ENCODE assay signal across 19 cellular contexts in the genomic region with DNA sequence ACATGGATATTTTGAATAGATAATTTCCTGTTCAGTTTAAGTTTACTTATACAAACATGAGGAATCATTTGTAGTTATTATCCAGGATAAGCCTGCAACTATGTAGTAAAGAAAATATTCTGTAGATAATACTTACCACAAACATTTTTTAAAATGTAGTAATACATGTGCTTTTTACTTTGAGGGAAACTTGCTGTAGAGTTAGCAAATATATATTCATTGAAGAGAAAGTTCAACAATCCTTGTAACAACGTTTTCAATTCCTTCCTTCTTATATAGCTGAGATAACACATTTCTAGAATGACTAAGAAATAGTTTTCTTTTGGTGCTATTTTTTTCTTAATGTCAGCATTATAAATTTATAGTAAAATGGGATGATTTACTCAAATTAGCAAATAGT.
DNase-seq lines count a peak whose midpoint lies in the region; ATAC-seq, FAIRE-seq and TF ChIP-seq lines count a peak whose summit lies in the region.
"Had no signal": no experiment of that assay in that cellular context is flagged by ENCODE, and none has a peak within 500 bp of the region (broad histone marks: within the 10 kb centered on the region; RNA-seq: fewer than 3 reads in every experiment).

No MANE protein-coding gene starts in this region.

- intact Hi-C loops in IMR-90 (cut with micrococcal nuclease), result no loop called here
- intact Hi-C loops in upper lobe of right lung (cut with DNase I), result no loop called here

- H3K9me1 ChIP-seq in IMR-90 (ENCODE audit: insufficient read depth, low read length) (no peaks in the 10 kb centered on the region), keratinocyte (ENCODE audit: control insufficient read depth, extremely low read depth, insufficient read depth, low read length) (no peaks in the 10 kb centered on the region)

- H3K27ac ChIP-seq in ACC112 (ENCODE audit: low read depth, low read length) (peak overlapping the region; percentile 9), IMR-90 (ENCODE audit: insufficient read depth, low read length) (no peak overlapping the region; the same call in 1 of the 2 replicates), keratinocyte (ENCODE audit: control insufficient read depth, insufficient read depth, low read length) (no peak overlapping the region), upper lobe of right lung (no peak overlapping the region)
- H3K27ac ChIP-seq: PC-9 had no signal

- H3K4me1 Mint-ChIP-seq in activated naive CD8-positive, alpha-beta T cell treated with anti-CD3 and anti-CD28 coated beads, Interleukin-2, amount 50 U/mL, for 24 hours, result no peaks in the 10 kb centered on the region
- no peaks in the 10 kb centered on the region for H3K4me1 Mint-ChIP-seq in T-helper 17 cell
- H3K4me1 Mint-ChIP-seq: CD14-positive monocyte, GM23338 had no signal

- no peaks in the 10 kb centered on the region for H3K79me2 ChIP-seq in ACC112 (ENCODE audit: control insufficient read depth, insufficient read depth, low read length, unreplicated experiment)
- H3K79me2 ChIP-seq in keratinocyte (ENCODE audit: control insufficient read depth, insufficient read depth, low read length), result no peaks in the 10 kb centered on the region

- BruUV-seq in IMR-90 (replicated peaks; lab: Mats Ljungman, UMichigan), result no TSS peak

- H3K4me1 ChIP-seq in ACC112 (ENCODE audit: control insufficient read depth, insufficient read depth, low read length, unreplicated experiment) (peaks cover 7% of the 10 kb centered on the region), IMR-90 (ENCODE audit: control insufficient read depth, insufficient read depth, low read length) (no peaks in the 10 kb centered on the region; the same call in 1 of the 2 replicates), keratinocyte (ENCODE audit: control insufficient read depth, extremely low read depth, insufficient read depth, low read length) (no peaks in the 10 kb centered on the region), upper lobe of right lung (no peaks in the 10 kb centered on the region)

- no peak overlapping the region for H3K4ac ChIP-seq in IMR-90 (ENCODE audit: low read depth, low read length)

- H4K20me1 ChIP-seq in IMR-90 (ENCODE audit: insufficient read depth, low read length) (no peaks in the 10 kb centered on the region), keratinocyte (ENCODE audit: control insufficient read depth, extremely low read depth, insufficient read depth, low read length) (no peaks in the 10 kb centered on the region)

- H3K36me3 Mint-ChIP-seq in activated naive CD8-positive, alpha-beta T cell treated with anti-CD3 and anti-CD28 coated beads, Interleukin-2, amount 50 U/mL, for 24 hours (ENCODE audit: low read depth), result no peaks in the 10 kb centered on the region
- no peaks in the 10 kb centered on the region for H3K36me3 Mint-ChIP-seq in T-helper 17 cell (ENCODE audit: low read depth)
- H3K36me3 Mint-ChIP-seq: CD14-positive monocyte had no signal

- ATAC-seq in IMR-90 (ENCODE audit: low read depth) (peak; percentile 92), upper lobe of right lung (no peak), T-helper 17 cell (no peak)
- no peak for ATAC-seq in activated naive CD8-positive, alpha-beta T cell treated with anti-CD3 and anti-CD28 coated beads, Interleukin-2, amount 50 U/mL, for 24 hours
- ATAC-seq: GM23338 had no signal

- no peak overlapping the region for H3K14ac ChIP-seq in IMR-90 (replicated peaks; ENCODE audit: low read depth, low read length)

- in situ Hi-C loops in IMR-90 (cut with MboI; ENCODE audit: low sequenced_read_pairs), result no loop called here

- whole genome bisulfite sequencing in IMR-90 (ENCODE audit: extremely low coverage in 2 of 2, insufficient read length in 1 of 2), 2 experiments, result no CpG with 5 or more reads among the region's 1 CpG

- peaks cover 12% of the 10 kb centered on the region for H3K9me3 Mint-ChIP-seq in activated naive CD8-positive, alpha-beta T cell treated with anti-CD3 and anti-CD28 coated beads, Interleukin-2, amount 50 U/mL, for 24 hours

- H3K9me3 ChIP-seq in IMR-90 (ENCODE audit: control insufficient read depth, insufficient read depth, low read length) (no peaks in the 10 kb centered on the region), keratinocyte (ENCODE audit: control insufficient read depth, low read depth, low read length) (no peaks in the 10 kb centered on the region), upper lobe of right lung (no peaks in the 10 kb centered on the region), T-helper 17 cell (ENCODE audit: control insufficient read depth, low read length, poor library complexity, severe bottlenecking) (no peaks in the 10 kb centered on the region)

- no peak for TF ChIP-seq POLR2A in IMR-90 (IDR thresholded peaks at IDR 0.05; ENCODE audit: low read depth, low read length)

- H3K56ac ChIP-seq in IMR-90 (ENCODE audit: extremely low read depth, insufficient read depth, low read length), result no peak overlapping the region

- H3K9ac ChIP-seq in IMR-90 (ENCODE audit: low read depth, low read length) (no peak overlapping the region), keratinocyte (ENCODE audit: control insufficient read depth, extremely low read depth, insufficient read depth, low read length) (no peak overlapping the region)

- no peaks in the 10 kb centered on the region for H3K79me1 ChIP-seq in IMR-90 (ENCODE audit: low read depth in 1 of 2, low read length in 2 of 2)

- H4K8ac ChIP-seq in IMR-90 (ENCODE audit: low read depth in 2 of 2, low read length in 2 of 2), result no peak overlapping the region; a peak in 1 of 4 replicates

- H3K36me3 ChIP-seq in ACC112 (ENCODE audit: insufficient read depth, low read length) (no peaks in the 10 kb centered on the region), IMR-90 (ENCODE audit: control insufficient read depth, insufficient read depth, low read length) (no peaks in the 10 kb centered on the region), keratinocyte (ENCODE audit: control insufficient read depth in 2 of 2, extremely low read depth in 1 of 2, insufficient read depth in 2 of 2, low read length in 2 of 2) (no peaks in the 10 kb centered on the region), upper lobe of right lung (no peaks in the 10 kb centered on the region)

- H2BK15ac ChIP-seq in IMR-90 (ENCODE audit: low read depth, low read length), result no peak overlapping the region

- H2BK120ac ChIP-seq in IMR-90 (ENCODE audit: low read depth, low read length), result no peak overlapping the region

- H3K27ac Mint-ChIP-seq in activated naive CD8-positive, alpha-beta T cell treated with anti-CD3 and anti-CD28 coated beads, Interleukin-2, amount 50 U/mL, for 24 hours, result no peak overlapping the region
- no peak overlapping the region for H3K27ac Mint-ChIP-seq in T-helper 17 cell
- H3K27ac Mint-ChIP-seq: CD14-positive monocyte, GM23338 had no signal

- H3K4me2 ChIP-seq in IMR-90 (ENCODE audit: low read depth, low read length), result no peak overlapping the region
- H3K4me2 ChIP-seq in keratinocyte (ENCODE audit: control insufficient read depth, extremely low read depth, insufficient read depth, low read depth, low read length), result no peak overlapping the region
- H3K4me2 ChIP-seq: GM23338, PC-9 had no signal

- H2AFZ ChIP-seq in ACC112 (ENCODE audit: low read length, unreplicated experiment) (peak overlapping the region; percentile 45), IMR-90 (replicated peaks; ENCODE audit: low read length, poor library complexity) (no peak overlapping the region), keratinocyte (ENCODE audit: control insufficient read depth, low read length) (peak overlapping the region; percentile 35)
- H2AFZ ChIP-seq: GM23338, PC-9 had no signal

- H4K5ac ChIP-seq in IMR-90 (ENCODE audit: low read depth, low read length), result no peak overlapping the region

- TF ChIP-seq CTCF in IMR-90 (conservative IDR thresholded peaks at IDR 0.05; ENCODE audit: low read depth, low read length) (no peak), choroid plexus epithelial cell (conservative IDR thresholded peaks at IDR 0.05; ENCODE audit: low read depth, low read length) (no peak), keratinocyte (optimal IDR thresholded peaks at IDR 0.05 in 1 of 3, IDR thresholded peaks at IDR 0.05 in 1 of 3, conservative IDR thresholded peaks at IDR 0.05 in 1 of 3; ENCODE audit: extremely low read depth in 1 of 3, insufficient read depth in 2 of 3, low read length in 3 of 3) (no peak), upper lobe of right lung (IDR thresholded peaks at IDR 0.05) (no peak)

- no peak overlapping the region for H2AK5ac ChIP-seq in IMR-90 (ENCODE audit: low read depth, low read length)

- H4K91ac ChIP-seq in IMR-90 (ENCODE audit: insufficient read depth, low read depth, low read length), result no peak overlapping the region

- H2AK9ac ChIP-seq in IMR-90 (replicated peaks; ENCODE audit: low read depth, low read length, poor library complexity), result no peak overlapping the region

- dilution Hi-C loops in IMR-90 (cut with HindIII; ENCODE audit: low sequenced_read_pairs, unreplicated experiment) (no loop called here), keratinocyte (cut with MboI; ENCODE audit: extremely low pct_ligation_motif_present, low sequenced_read_pairs) (no loop called here)

- TF ChIP-seq RAD21 in IMR-90 (IDR thresholded peaks at IDR 0.05; ENCODE audit: low read length), result no peak

- CTCF ChIA-PET in IMR-90 (lab: Yijun Ruan, JAX), result interaction anchor here (1.4 kb wide), 1 partner anchor 19 kb away, joined by 3 read pairs; no protein-coding TSS in a partner anchor

- no peak overlapping the region for H2BK20ac ChIP-seq in IMR-90 (ENCODE audit: low read depth, low read length)

- no peak overlapping the region for H3K4me3 ChIP-seq in ACC112 (ENCODE audit: low read depth, low read length)
- H3K4me3 ChIP-seq in IMR-90 (ENCODE audit: insufficient read depth, low read depth, low read length), result no peak overlapping the region
- H3K4me3 ChIP-seq in choroid plexus epithelial cell (ENCODE audit: low read depth, low read length), result no peak overlapping the region
- H3K4me3 ChIP-seq in keratinocyte (ENCODE audit: control insufficient read depth in 2 of 3, extremely low read depth in 1 of 3, insufficient read depth in 2 of 3, low read depth in 1 of 3, low read length in 3 of 3), result no peak overlapping the region
- H3K4me3 ChIP-seq in upper lobe of right lung, result no peak overlapping the region
- H3K4me3 ChIP-seq: GM23338, PC-9 had no signal

- H3K18ac ChIP-seq in IMR-90 (ENCODE audit: low read depth, low read length), result no peak overlapping the region

- H3K27me3 Mint-ChIP-seq in activated naive CD8-positive, alpha-beta T cell treated with anti-CD3 and anti-CD28 coated beads, Interleukin-2, amount 50 U/mL, for 24 hours, result no peaks in the 10 kb centered on the region
- H3K27me3 Mint-ChIP-seq in T-helper 17 cell, result no peaks in the 10 kb centered on the region

- H3K4me3 Mint-ChIP-seq in activated naive CD8-positive, alpha-beta T cell treated with anti-CD3 and anti-CD28 coated beads, Interleukin-2, amount 50 U/mL, for 24 hours, result no peak overlapping the region
- no peak overlapping the region for H3K4me3 Mint-ChIP-seq in T-helper 17 cell
- H3K4me3 Mint-ChIP-seq: CD14-positive monocyte, GM23338 had no signal

- H3K23ac ChIP-seq in IMR-90 (ENCODE audit: low read depth, low read length), result no peak overlapping the region

- H3K27me3 ChIP-seq in ACC112 (ENCODE audit: insufficient read depth, low read length) (no peaks in the 10 kb centered on the region), IMR-90 (ENCODE audit: control insufficient read depth, insufficient read depth, low read length) (no peaks in the 10 kb centered on the region), keratinocyte (ENCODE audit: control insufficient read depth, extremely low read depth, insufficient read depth, low read length) (no peaks in the 10 kb centered on the region), upper lobe of right lung (no peaks in the 10 kb centered on the region)

- peak; percentile 72 for DNase-seq in IMR-90
- DNase-seq in choroid plexus epithelial cell (ENCODE audit: low read depth), result peak; percentile 50
- DNase-seq in keratinocyte (ENCODE audit: low read depth, low spot score), result no peak
- no peak for DNase-seq in NCI-H146 treated with DMSO at 0.1 percent for 48 hours (lab: John Stamatoyannopoulos, UW; ENCODE audit: unreplicated experiment)
- no peak for DNase-seq in upper lobe of right lung
- no peak for DNase-seq in activated naive CD8-positive, alpha-beta T cell treated with anti-CD3 and anti-CD28 coated beads, Interleukin-2, amount 50 U/mL, for 24 hours
- DNase-seq in T-helper 17 cell, result no peak
- DNase-seq: 8988T, COR-L47, DMS53, KBM-7, NCI-H1092 treated with DMSO at 0.1 percent for 48 hours, NCI-H187, NCI-H774, PC-9 had no signal

- no peak for FAIRE-seq in keratinocyte (lab: Jason Lieb, UNC)
- FAIRE-seq: GM12892 had no signal

- H2BK5ac ChIP-seq in IMR-90 (ENCODE audit: low read depth, low read length, poor library complexity, severe bottlenecking), result peak overlapping the region; percentile 93

- POLR2A ChIA-PET in IMR-90 (lab: Charles Lee; ENCODE audit: unreplicated experiment), result no interaction called here

Comparison
In these comparisons a context has a peak if more than half of its experiments do, and no peak if none do; other contexts are left out.
1. DNase-seq: peak in IMR-90 (single experiment) and choroid plexus epithelial cell (single experiment); none in keratinocyte (single experiment), NCI-H146 treated with DMSO at 0.1 percent for 48 hours (single experiment), upper lobe of right lung (single experiment), activated naive CD8-positive, alpha-beta T cell treated with anti-CD3 and anti-CD28 coated beads, Interleukin-2, amount 50 U/mL, for 24 hours (single experiment) and T-helper 17 cell (0 of 3).